Comparison of ENCODE assay signal across 1 cellular context in the genomic region with DNA sequence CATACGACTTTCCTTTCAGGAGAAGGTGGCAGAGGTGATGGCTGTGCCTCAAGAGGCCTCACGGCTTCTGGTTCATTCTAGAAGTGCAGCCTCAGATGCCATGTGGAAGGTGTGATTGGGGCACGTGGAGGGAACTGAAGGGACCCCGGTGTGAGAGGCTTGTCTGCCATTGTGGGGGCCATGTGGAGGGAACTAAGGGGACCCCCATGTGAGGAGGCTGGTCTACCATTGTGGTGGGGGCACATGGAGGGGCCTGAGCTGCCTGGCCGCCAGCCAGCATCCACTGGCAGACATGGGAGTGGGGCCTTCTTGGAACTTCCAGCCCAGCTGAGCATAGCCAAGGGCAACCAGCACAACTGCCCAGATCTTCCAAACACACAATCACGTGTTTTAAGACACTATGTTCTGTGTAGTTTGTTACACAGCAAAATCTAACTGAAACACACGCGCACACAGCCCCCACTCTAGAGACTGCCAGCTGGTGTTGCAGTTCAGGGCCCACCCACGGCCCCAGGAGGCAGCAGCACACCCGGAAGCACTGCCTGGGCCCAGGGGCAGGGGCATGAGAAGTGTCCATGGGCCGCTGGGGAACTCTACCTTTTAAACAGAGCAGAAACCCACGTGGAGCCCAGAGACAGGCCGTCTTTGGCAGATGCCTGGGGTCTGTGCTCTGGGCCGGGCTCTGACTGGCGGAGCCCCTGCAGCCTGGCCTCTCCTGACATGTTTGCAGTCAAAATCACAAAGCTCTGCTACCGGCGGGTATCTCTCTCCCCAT.
TF ChIP-seq lines count a peak whose summit lies in the region.

No MANE protein-coding gene starts in this region.

TF ChIP-seq in SK-N-SH, 30 proteins besides CTCF, POLR2A, EP300 and RAD21:
- TF ChIP-seq POLR2AphosphoS5 (IDR thresholded peaks at IDR 0.05; ENCODE audit: low read depth, low read length) (no peak), MXI1 (IDR thresholded peaks at IDR 0.05; ENCODE audit: low read depth, low read length) (no peak), YY1 (IDR thresholded peaks at IDR 0.05; ENCODE audit: low read depth) (no peak), GATA2 (CRISPR knock-in tag; IDR thresholded peaks at IDR 0.05) (no peak), FOSL2 (IDR thresholded peaks at IDR 0.05; ENCODE audit: borderline replicate concordance, low read depth) (no peak), FOXM1 (IDR thresholded peaks at IDR 0.05; ENCODE audit: low read depth) (no peak), SIN3A (IDR thresholded peaks at IDR 0.05; ENCODE audit: borderline replicate concordance, low read depth, low read length) (no peak)
- TF ChIP-seq, protein P1, sequence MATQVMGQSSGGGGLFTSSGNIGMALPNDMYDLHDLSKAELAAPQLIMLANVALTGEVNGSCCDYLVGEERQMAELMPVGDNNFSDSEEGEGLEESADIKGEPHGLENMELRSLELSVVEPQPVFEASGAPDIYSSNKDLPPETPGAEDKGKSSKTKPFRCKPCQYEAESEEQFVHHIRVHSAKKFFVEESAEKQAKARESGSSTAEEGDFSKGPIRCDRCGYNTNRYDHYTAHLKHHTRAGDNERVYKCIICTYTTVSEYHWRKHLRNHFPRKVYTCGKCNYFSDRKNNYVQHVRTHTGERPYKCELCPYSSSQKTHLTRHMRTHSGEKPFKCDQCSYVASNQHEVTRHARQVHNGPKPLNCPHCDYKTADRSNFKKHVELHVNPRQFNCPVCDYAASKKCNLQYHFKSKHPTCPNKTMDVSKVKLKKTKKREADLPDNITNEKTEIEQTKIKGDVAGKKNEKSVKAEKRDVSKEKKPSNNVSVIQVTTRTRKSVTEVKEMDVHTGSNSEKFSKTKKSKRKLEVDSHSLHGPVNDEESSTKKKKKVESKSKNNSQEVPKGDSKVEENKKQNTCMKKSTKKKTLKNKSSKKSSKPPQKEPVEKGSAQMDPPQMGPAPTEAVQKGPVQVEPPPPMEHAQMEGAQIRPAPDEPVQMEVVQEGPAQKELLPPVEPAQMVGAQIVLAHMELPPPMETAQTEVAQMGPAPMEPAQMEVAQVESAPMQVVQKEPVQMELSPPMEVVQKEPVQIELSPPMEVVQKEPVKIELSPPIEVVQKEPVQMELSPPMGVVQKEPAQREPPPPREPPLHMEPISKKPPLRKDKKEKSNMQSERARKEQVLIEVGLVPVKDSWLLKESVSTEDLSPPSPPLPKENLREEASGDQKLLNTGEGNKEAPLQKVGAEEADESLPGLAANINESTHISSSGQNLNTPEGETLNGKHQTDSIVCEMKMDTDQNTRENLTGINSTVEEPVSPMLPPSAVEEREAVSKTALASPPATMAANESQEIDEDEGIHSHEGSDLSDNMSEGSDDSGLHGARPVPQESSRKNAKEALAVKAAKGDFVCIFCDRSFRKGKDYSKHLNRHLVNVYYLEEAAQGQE (IDR thresholded peaks at IDR 0.05; ENCODE audit: low read depth, low read length) = no peak
- TF ChIP-seq, protein P2, sequence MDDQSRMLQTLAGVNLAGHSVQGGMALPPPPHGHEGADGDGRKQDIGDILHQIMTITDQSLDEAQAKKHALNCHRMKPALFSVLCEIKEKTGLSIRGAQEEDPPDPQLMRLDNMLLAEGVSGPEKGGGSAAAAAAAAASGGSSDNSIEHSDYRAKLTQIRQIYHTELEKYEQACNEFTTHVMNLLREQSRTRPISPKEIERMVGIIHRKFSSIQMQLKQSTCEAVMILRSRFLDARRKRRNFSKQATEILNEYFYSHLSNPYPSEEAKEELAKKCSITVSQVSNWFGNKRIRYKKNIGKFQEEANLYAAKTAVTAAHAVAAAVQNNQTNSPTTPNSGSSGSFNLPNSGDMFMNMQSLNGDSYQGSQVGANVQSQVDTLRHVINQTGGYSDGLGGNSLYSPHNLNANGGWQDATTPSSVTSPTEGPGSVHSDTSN (IDR thresholded peaks at IDR 0.05) = no peak
